Comparison of ENCODE assay signal across 24 cellular contexts in genomic region chr15:36958611-36959010, GRCh38.
DNase-seq lines count a peak whose midpoint lies in the region; FAIRE-seq and TF ChIP-seq lines count a peak whose summit lies in the region.
"Had no signal": no experiment of that assay in that cellular context is flagged by ENCODE, and none has a peak within 500 bp of the region (broad histone marks: within the 10 kb centered on the region; RNA-seq: fewer than 3 reads in every experiment).

No MANE protein-coding gene starts in this region.

- H3K27me3 Mint-ChIP-seq in astrocyte (ENCODE audit: low read depth, unreplicated experiment), result no peaks in the 10 kb centered on the region
- no peaks in the 10 kb centered on the region for H3K27me3 Mint-ChIP-seq in mesothelial cell of epicardium (ENCODE audit: low read depth)
- H3K27me3 Mint-ChIP-seq: B cell had no signal

- TF ChIP-seq CTCF in astrocyte (IDR thresholded peaks at IDR 0.05; ENCODE audit: insufficient read depth, low read depth, low read length) (no peak), mesothelial cell of epicardium (IDR thresholded peaks at IDR 0.05; ENCODE audit: unreplicated experiment) (no peak)

- H3K27me3 ChIP-seq in GM23248 (replicated peaks; ENCODE audit: insufficient read depth) (no peaks in the 10 kb centered on the region), astrocyte (ENCODE audit: insufficient read depth, low read length) (no peaks in the 10 kb centered on the region)

- DNase-seq in EH (ENCODE audit: low read depth) (peak; percentile 42), GM23248 (peak; percentile 30), astrocyte (ENCODE audit: low read depth) (peak; percentile 58), mesothelial cell of epicardium (ENCODE audit: low spot score in 2 of 2, unreplicated experiment in 2 of 2) (no peak), KG1 (lab: John Stamatoyannopoulos, UW) (no peak), SHP77 treated with DMSO at 0.1 percent for 48 hours (lab: John Stamatoyannopoulos, UW) (no peak), cerebellum (ENCODE audit: low spot score) (no peak)
- no peak for DNase-seq in activated CD4-positive, alpha-beta T cell treated with anti-CD3 and anti-CD28 coated beads, Interleukin-2, amount 50 U/mL, for 1 hour
- DNase-seq: Caco-2; CD8-positive, alpha-beta T cell; GF-D8; NCI-H1048; NCI-H1417; NCI-H1694; NCI-H2029 treated with DMSO at 0.1 percent for 48 hours; NCI-H526 treated with DMSO at 0.1 percent for 48 hours; PC-9; Right ventricle myocardium superior; RPMI8226; T-helper 1 cell had no signal

- H3K27ac ChIP-seq in GM23248 (no peak overlapping the region), astrocyte (ENCODE audit: low read depth, low read length) (no peak overlapping the region)
- H3K27ac ChIP-seq: A549, C4-2B, PC-9 had no signal

- H3K4me1 Mint-ChIP-seq in astrocyte (ENCODE audit: low read depth, unreplicated experiment), result peaks cover 5% of the 10 kb centered on the region
- peaks cover 43% of the 10 kb centered on the region for H3K4me1 Mint-ChIP-seq in mesothelial cell of epicardium
- H3K4me1 Mint-ChIP-seq: B cell had no signal

- no peak overlapping the region for H3K4me2 ChIP-seq in GM23248 (ENCODE audit: unreplicated experiment)
- no peak overlapping the region for H3K4me2 ChIP-seq in astrocyte (ENCODE audit: low read length)
- H3K4me2 ChIP-seq: A549, PC-9 had no signal

- no peak overlapping the region for H3K27ac Mint-ChIP-seq in astrocyte (ENCODE audit: unreplicated experiment)
- peak overlapping the region; percentile 19 for H3K27ac Mint-ChIP-seq in mesothelial cell of epicardium
- H3K27ac Mint-ChIP-seq: B cell; CD8-positive, alpha-beta T cell had no signal

- H3K79me2 ChIP-seq in GM23248 (ENCODE audit: insufficient read depth) (peaks cover 9% of the 10 kb centered on the region; the same call in 1 of the 2 replicates), astrocyte (ENCODE audit: insufficient read depth, low read length) (no peaks in the 10 kb centered on the region)

- in situ Hi-C loops in GM23248 (cut with MboI), result no loop called here

- H4K20me1 ChIP-seq in GM23248 (ENCODE audit: insufficient read depth), result peaks cover 9% of the 10 kb centered on the region; the same call in 1 of the 2 replicates
- no peaks in the 10 kb centered on the region for H4K20me1 ChIP-seq in astrocyte (ENCODE audit: insufficient read depth, low read length)

- no peak overlapping the region for H2AFZ ChIP-seq in GM23248
- H2AFZ ChIP-seq in astrocyte (ENCODE audit: low read depth, low read length), result no peak overlapping the region
- H2AFZ ChIP-seq: PC-9 had no signal

- H3K36me3 ChIP-seq in GM23248 (ENCODE audit: low read depth), result no peaks in the 10 kb centered on the region
- no peaks in the 10 kb centered on the region for H3K36me3 ChIP-seq in astrocyte (ENCODE audit: insufficient read depth, low read length)

- H3K9ac ChIP-seq in GM23248 (no peak overlapping the region), astrocyte (ENCODE audit: low read length) (no peak overlapping the region)

- no peaks in the 10 kb centered on the region for H3K9me3 Mint-ChIP-seq in astrocyte (ENCODE audit: unreplicated experiment)
- H3K9me3 Mint-ChIP-seq in mesothelial cell of epicardium, result no peaks in the 10 kb centered on the region
- H3K9me3 Mint-ChIP-seq: CD8-positive, alpha-beta T cell had no signal

- H3K4me3 Mint-ChIP-seq in astrocyte (ENCODE audit: unreplicated experiment), result no peak overlapping the region
- no peak overlapping the region for H3K4me3 Mint-ChIP-seq in mesothelial cell of epicardium
- H3K4me3 Mint-ChIP-seq: B cell; CD8-positive, alpha-beta T cell had no signal

- H3K9me3 ChIP-seq in GM23248 (ENCODE audit: low read depth) (no peaks in the 10 kb centered on the region), astrocyte (ENCODE audit: insufficient read depth, low read depth, low read length) (no peaks in the 10 kb centered on the region)
- H3K9me3 ChIP-seq: A549, Caco-2 had no signal

- H3K4me3 ChIP-seq in GM23248 (no peak overlapping the region), astrocyte (ENCODE audit: insufficient read depth, low read depth, low read length) (no peak overlapping the region)
- H3K4me3 ChIP-seq: A549, PC-9 had no signal

- H3K4me1 ChIP-seq in GM23248 (ENCODE audit: insufficient read depth), result peaks cover 6% of the 10 kb centered on the region; the same call in 1 of the 2 replicates
- peaks cover 11% of the 10 kb centered on the region for H3K4me1 ChIP-seq in astrocyte (ENCODE audit: insufficient read depth, low read length)
- H3K4me1 ChIP-seq: A549 had no signal

- H3K36me3 Mint-ChIP-seq in astrocyte (ENCODE audit: low read depth, unreplicated experiment), result no peaks in the 10 kb centered on the region
- peaks cover 14% of the 10 kb centered on the region for H3K36me3 Mint-ChIP-seq in mesothelial cell of epicardium
- H3K36me3 Mint-ChIP-seq: CD8-positive, alpha-beta T cell had no signal

- peaks cover 10% of the 10 kb centered on the region for H3F3A ChIP-seq in GM23248 (ENCODE audit: insufficient read depth)

- H3K9me2 ChIP-seq in GM23248 (ENCODE audit: insufficient read depth), result no peaks in the 10 kb centered on the region

- FAIRE-seq in astrocyte (lab: Jason Lieb, UNC), result no peak
- FAIRE-seq: A549, GM18507 had no signal

- 71 to 88% methylated on average over 1 of the region's 1 CpG for WGBS in GM23248 (ENCODE audit: low coverage in 1 of 2, low lambda C conversion rate in 2 of 2, missing lambda C conversion rate in 2 of 2), 2 experiments

Comparison
In these comparisons a context has a peak if more than half of its experiments do, and no peak if none do; other contexts are left out.
1. DNase-seq: peak in EH (single experiment), GM23248 (single experiment) and astrocyte (single experiment); none in mesothelial cell of epicardium (0 of 2), KG1 (single experiment), activated CD4-positive, alpha-beta T cell treated with anti-CD3 and anti-CD28 coated beads, Interleukin-2, amount 50 U/mL, for 1 hour (single experiment), SHP77 treated with DMSO at 0.1 percent for 48 hours (single experiment) and cerebellum (single experiment).